In genomic region chr11:66068154-66068821, GRCh38 we compare ENCODE assay signal across 1 cellular context.
TF ChIP-seq lines count a peak whose summit lies in the region.

No MANE protein-coding gene starts in this region.

TF ChIP-seq in H1, 55 proteins besides CTCF, POLR2A, EP300 and RAD21:
- TF ChIP-seq TEAD4 (IDR thresholded peaks at IDR 0.05; ENCODE audit: low read depth, low read length): no peak
- TF ChIP-seq SP1 (IDR thresholded peaks at IDR 0.05; ENCODE audit: low read depth, low read length): 0 out of 2 replicates have a peak, but pooled peaks have one; percentile 8
- TF ChIP-seq USF2 (IDR thresholded peaks at IDR 0.05; ENCODE audit: low read length): 0 out of 2 replicates have a peak, but pooled peaks have one; percentile 14
- TF ChIP-seq CTBP2 (IDR thresholded peaks at IDR 0.05; ENCODE audit: borderline replicate concordance, insufficient read depth, insufficient read length, low read length): no peak
- peak; percentile 13; the same call in 1 of the 2 replicates for TF ChIP-seq E2F6 (IDR thresholded peaks at IDR 0.05)
